ENCODE assay signal across 1 cellular context in the genomic region with DNA sequence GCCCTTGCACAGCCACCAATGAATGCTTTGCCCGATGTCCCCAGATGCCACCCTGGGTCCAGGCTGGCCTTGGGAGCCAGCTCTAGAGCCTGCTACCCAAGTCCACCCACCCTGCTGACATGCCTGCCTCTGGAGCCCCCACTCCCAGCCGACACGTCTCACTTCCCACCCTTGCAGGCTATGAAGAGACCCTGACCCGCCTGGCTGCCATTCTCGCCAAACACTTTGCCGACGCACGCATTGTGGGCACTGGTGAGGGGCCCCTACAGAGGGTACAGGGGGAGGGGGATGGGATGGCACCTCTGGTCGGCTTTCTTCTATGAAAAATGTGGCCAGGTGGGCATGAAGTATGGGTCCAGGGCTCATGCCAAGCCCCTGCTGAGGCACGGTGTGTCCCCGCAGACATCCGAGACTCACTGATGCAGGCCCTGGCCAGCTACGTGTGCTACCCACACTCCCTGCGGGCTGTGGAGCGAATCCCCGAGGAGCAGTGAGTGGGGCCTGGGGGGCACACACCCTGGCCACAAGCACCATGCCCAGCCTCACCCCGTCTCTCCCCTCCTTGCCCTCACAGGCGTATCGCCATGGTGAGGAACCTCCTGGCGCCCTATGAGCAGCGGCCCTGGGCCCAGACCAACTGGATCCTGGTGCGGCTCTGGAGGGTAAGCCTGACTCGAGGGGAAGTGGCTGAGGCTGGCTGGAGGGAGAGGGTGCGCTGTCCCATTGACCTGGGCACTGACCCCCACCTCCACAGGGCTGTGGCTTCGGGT.
A peak's percentile ranks its signal among the peaks of the same experiment; 100 is the strongest.
TF ChIP-seq lines count a peak whose summit lies in the region.

No MANE protein-coding gene starts in this region.

TF ChIP-seq in K562, 482 proteins besides CTCF, POLR2A, EP300 and RAD21:
- TF ChIP-seq PRPF4 (IDR thresholded peaks at IDR 0.05; ENCODE audit: insufficient read depth, low read depth, low read length, poor library complexity, severe bottlenecking) (no peak), ZKSCAN3 (CRISPR knock-in tag; IDR thresholded peaks at IDR 0.05) (no peak), FOXA1 (IDR thresholded peaks at IDR 0.05; ENCODE audit: borderline replicate concordance) (no peak), CHCHD3 (CRISPR knock-in tag; IDR thresholded peaks at IDR 0.05) (no peak), ELF2 (CRISPR knock-in tag; IDR thresholded peaks at IDR 0.05) (no peak), POLR2G (IDR thresholded peaks at IDR 0.05; ENCODE audit: low read depth, low read length) (peak; percentile 63)
